20 cellular contexts compared by ENCODE assay signal in the genomic region with DNA sequence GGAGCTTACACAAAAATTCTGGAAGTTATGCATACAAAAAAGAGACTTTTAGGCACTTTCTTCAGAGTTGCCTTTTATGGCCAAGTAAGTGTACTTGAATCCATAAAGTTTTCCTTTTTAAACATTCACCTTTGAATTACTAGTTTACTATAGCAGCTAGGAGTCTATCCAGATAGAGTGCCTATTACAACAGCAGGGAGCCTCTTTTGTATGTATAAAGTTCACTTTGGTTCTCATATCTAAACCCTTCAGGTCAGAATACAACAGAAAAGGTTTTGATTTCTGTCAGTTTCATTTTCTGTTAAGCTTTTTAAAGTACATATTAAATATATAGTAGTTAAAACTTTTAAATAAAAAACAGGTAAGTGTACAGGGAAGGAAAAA.
"Had no signal": no experiment of that assay in that cellular context is flagged by ENCODE, and none has a peak within 500 bp of the region (broad histone marks: within the 10 kb centered on the region; RNA-seq: fewer than 3 reads in every experiment).

No MANE protein-coding gene starts in this region.

- ATAC-seq: natural killer cell, right cardiac atrium had no signal

- H3K9me3 Mint-ChIP-seq: activated CD4-positive, alpha-beta T cell treated with anti-CD3 and anti-CD28 coated beads, Interleukin-2, amount 10 ng/mL, durations not matched to agents 7 days and 5 days; activated naive CD4-positive, alpha-beta T cell treated with anti-CD3 and anti-CD28 coated beads, Interleukin-2, amount 10 ng/mL, durations not matched to agents 7 days and 5 days; activated naive CD8-positive, alpha-beta T cell treated with anti-CD3 and anti-CD28 coated beads, Interleukin-2, amount 10 ng/mL, durations not matched to agents 7 days and 5 days; activated T-helper 1 cell treated with anti-CD3 and anti-CD28 coated beads, Interleukin-12 subunit alpha, Interleukin-12 subunit beta, Interleukin-2, Interleukin-4 antibody, amounts not matched to agents 30 ng/mL and 10 ng/mL and 1 ng/mL, durations not matched to agents 14 hours and 24 hours and 36 hours; brain; natural killer cell had no signal

- H3K9me3 ChIP-seq: ascending aorta, colonic mucosa, tibial nerve had no signal

- H3K27ac Mint-ChIP-seq: activated CD4-positive, alpha-beta T cell treated with anti-CD3 and anti-CD28 coated beads, Interleukin-2, amount 10 ng/mL, durations not matched to agents 7 days and 5 days; activated naive CD4-positive, alpha-beta T cell treated with anti-CD3 and anti-CD28 coated beads, Interleukin-2, amount 10 ng/mL, durations not matched to agents 7 days and 5 days; activated naive CD8-positive, alpha-beta T cell treated with anti-CD3 and anti-CD28 coated beads, Interleukin-2, amount 10 ng/mL, durations not matched to agents 7 days and 5 days; activated T-helper 1 cell treated with anti-CD3 and anti-CD28 coated beads, Interleukin-12 subunit alpha, Interleukin-12 subunit beta, Interleukin-2, Interleukin-4 antibody, amounts not matched to agents 30 ng/mL and 10 ng/mL and 1 ng/mL, durations not matched to agents 14 hours and 24 hours and 36 hours; brain; mesothelial cell of epicardium; natural killer cell had no signal

- H3K4me1 ChIP-seq: ascending aorta, colonic mucosa, tibial nerve had no signal

- FAIRE-seq: islet of Langerhans had no signal

- H3K4me3 ChIP-seq: ascending aorta, cardiac muscle cell, colonic mucosa, tibial nerve had no signal

- H3K36me3 ChIP-seq: cardiac muscle cell, colonic mucosa had no signal

- H3K27ac ChIP-seq: ascending aorta, cardiac muscle cell, colonic mucosa, tibial nerve had no signal

- H3K4me1 Mint-ChIP-seq: activated CD4-positive, alpha-beta T cell treated with anti-CD3 and anti-CD28 coated beads, Interleukin-2, amount 10 ng/mL, durations not matched to agents 7 days and 5 days; activated naive CD4-positive, alpha-beta T cell treated with anti-CD3 and anti-CD28 coated beads, Interleukin-2, amount 10 ng/mL, durations not matched to agents 7 days and 5 days; brain; mesothelial cell of epicardium; natural killer cell had no signal

- H3K27me3 ChIP-seq: ascending aorta, cardiac muscle cell, colonic mucosa, tibial nerve had no signal

- DNase-seq: activated CD4-positive, alpha-beta T cell treated with anti-CD3 and anti-CD28 coated beads, Interleukin-2, amount 10 ng/mL, durations not matched to agents 7 days and 5 days; activated CD4-positive, CD25-positive, alpha-beta regulatory T cell treated with anti-CD3 and anti-CD28 coated beads, Interleukin-2, amount 50 U/mL, for 72 hours; activated gamma-delta T cell; activated naive CD4-positive, alpha-beta T cell treated with anti-CD3 and anti-CD28 coated beads, Interleukin-2, amount 10 ng/mL, durations not matched to agents 7 days and 5 days; activated naive CD8-positive, alpha-beta T cell treated with anti-CD3 and anti-CD28 coated beads, Interleukin-2, amount 10 ng/mL, durations not matched to agents 7 days and 5 days; cerebellar nuclear complex; colonic mucosa; effector CD8-positive, alpha-beta T cell; natural killer cell; posterior cingulate gyrus; right cardiac atrium; stimulated activated CD4-positive, alpha-beta T cell treated with anti-CD3 and anti-CD28 coated beads, Interleukin-2, amount 100 ng/mL, for 48 hours; stimulated activated naive CD4-positive, alpha-beta T cell treated with Interleukin-2 at 50 U/mL for 16 hours had no signal

- H3K27me3 Mint-ChIP-seq: activated CD4-positive, alpha-beta T cell treated with anti-CD3 and anti-CD28 coated beads, Interleukin-2, amount 10 ng/mL, durations not matched to agents 7 days and 5 days; activated naive CD4-positive, alpha-beta T cell treated with anti-CD3 and anti-CD28 coated beads, Interleukin-2, amount 10 ng/mL, durations not matched to agents 7 days and 5 days; activated naive CD8-positive, alpha-beta T cell treated with anti-CD3 and anti-CD28 coated beads, Interleukin-2, amount 10 ng/mL, durations not matched to agents 7 days and 5 days; brain had no signal

- H3K36me3 Mint-ChIP-seq: natural killer cell had no signal

- H3K4me3 Mint-ChIP-seq: activated CD4-positive, alpha-beta T cell treated with anti-CD3 and anti-CD28 coated beads, Interleukin-2, amount 10 ng/mL, durations not matched to agents 7 days and 5 days; activated naive CD4-positive, alpha-beta T cell treated with anti-CD3 and anti-CD28 coated beads, Interleukin-2, amount 10 ng/mL, durations not matched to agents 7 days and 5 days; activated naive CD8-positive, alpha-beta T cell treated with anti-CD3 and anti-CD28 coated beads, Interleukin-2, amount 10 ng/mL, durations not matched to agents 7 days and 5 days; activated T-helper 1 cell treated with anti-CD3 and anti-CD28 coated beads, Interleukin-12 subunit alpha, Interleukin-12 subunit beta, Interleukin-2, Interleukin-4 antibody, amounts not matched to agents 30 ng/mL and 10 ng/mL and 1 ng/mL, durations not matched to agents 14 hours and 24 hours and 36 hours; brain; mesothelial cell of epicardium; natural killer cell had no signal
